ENCODE assay signal across 8 cellular contexts in genomic region chr15:70486451-70487379, GRCh38.
DNase-seq lines count a peak whose midpoint lies in the region; ATAC-seq and TF ChIP-seq lines count a peak whose summit lies in the region.

No MANE protein-coding gene starts in this region.

- H3K4me1 ChIP-seq in foreskin keratinocyte = no peaks in the 10 kb centered on the region

- in situ Hi-C loops in GM13977 (cut with MboI; ENCODE audit: low pct_unique_long_range_greater_than_20kb, low sequenced_read_pairs, unreplicated experiment) = loop anchor here (10.0 kb wide), 1 partner anchor 762 kb away; no protein-coding TSS in a partner anchor

- peaks cover 97% of the 10 kb centered on the region for H3K27me3 ChIP-seq in foreskin keratinocyte

- peak; percentile 82 for DNase-seq in GM13977 (ENCODE audit: low spot score)
- DNase-seq in NOMO-1 treated with DMSO at 0.1 percent for 48 hours (lab: John Stamatoyannopoulos, UW; ENCODE audit: unreplicated experiment) = peak; percentile 99
- peak; percentile 27 for DNase-seq in activated effector memory CD4-positive, alpha-beta T cell treated with Interleukin-2 at 50 U/mL for 16 hours
- DNase-seq in myocyte (ENCODE audit: low read depth) = peak; percentile 92
- DNase-seq in cortex of kidney (lab: John Stamatoyannopoulos, UW) = no peak
- no peak for DNase-seq in foreskin keratinocyte

- TF ChIP-seq CTCF in GM13977 (IDR thresholded peaks at IDR 0.05; ENCODE audit: extremely low read depth, insufficient read depth, missing control alignments) (no peak), foreskin keratinocyte (conservative IDR thresholded peaks at IDR 0.05) (no peak)

- no peak overlapping the region for H3K27ac ChIP-seq in foreskin keratinocyte

- ATAC-seq in HG02610 (IDR thresholded peaks at IDR 0.05; ENCODE audit: unreplicated experiment) (peak; percentile 73), GM18858 (IDR thresholded peaks at IDR 0.05; ENCODE audit: unreplicated experiment) (no peak), foreskin keratinocyte (no peak)

Comparison
In these comparisons a context has a peak if more than half of its experiments do, and no peak if none do; other contexts are left out.
1. DNase-seq: peak in GM13977 (single experiment), NOMO-1 treated with DMSO at 0.1 percent for 48 hours (single experiment), activated effector memory CD4-positive, alpha-beta T cell treated with Interleukin-2 at 50 U/mL for 16 hours (single experiment) and myocyte (single experiment); none in cortex of kidney (single experiment) and foreskin keratinocyte (0 of 2).